Comparison of ENCODE assay signal across 37 cellular contexts in genomic region chr14:92916201-92916600, GRCh38. TPM values are rescaled to one million over a fixed set of nuclear protein-coding genes. Genes with fewer than 3 reads are reported as not detected.
"Had no signal": no experiment of that assay in that cellular context is flagged by ENCODE, and none has a peak within 500 bp of the region (broad histone marks: within the 10 kb centered on the region; RNA-seq: fewer than 3 reads in every experiment).

No MANE protein-coding gene starts in this region.

- DNase-seq: activated B cell treated with CpG ODN at 0.5 μM for 24 hours; activated CD4-positive, alpha-beta memory T cell treated with anti-CD3 and anti-CD28 coated beads for 36 hours; activated CD4-positive, alpha-beta T cell treated with anti-CD3 and anti-CD28 coated beads for 4 hours; activated CD4-positive, alpha-beta T cell treated with anti-CD3 and anti-CD28 coated beads, Interleukin-2, amount 10 ng/mL, durations not matched to agents 24 days and 14 days; activated CD4-positive, alpha-beta T cell treated with anti-CD3 and anti-CD28 coated beads, Interleukin-2, amount 50 U/mL, for 1 hour; activated CD4-positive, alpha-beta T cell treated with anti-CD3 and anti-CD28 coated beads, Interleukin-2, amount 50 U/mL, for 4 hours; activated CD4-positive, CD25-positive, alpha-beta regulatory T cell treated with anti-CD3 and anti-CD28 coated beads, Interleukin-2, amount 50 U/mL, for 72 hours; activated CD8-positive, alpha-beta memory T cell treated with anti-CD3 and anti-CD28 coated beads, Interleukin-2, amount 50 U/mL, for 4 hours; activated CD8-positive, alpha-beta T cell treated with anti-CD3 and anti-CD28 coated beads for 36 hours; activated effector memory CD4-positive, alpha-beta T cell treated with anti-CD3 and anti-CD28 coated beads, Interleukin-2, amount 50 U/mL, for 16 hours; activated gamma-delta T cell treated with Interleukin-2 at 50 U/mL for 16 hours; activated naive CD4-positive, alpha-beta T cell; activated naive CD4-positive, alpha-beta T cell treated with anti-CD3 and anti-CD28 coated beads for 36 hours; activated naive CD4-positive, alpha-beta T cell treated with anti-CD3 and anti-CD28 coated beads, Interleukin-2, amount 50 U/mL, for 16 hours; activated naive CD8-positive, alpha-beta T cell treated with anti-CD3 and anti-CD28 coated beads for 36 hours; activated T-cell treated with anti-CD3 and anti-CD28 coated beads for 4 hours; activated T-cell treated with anti-CD3 and anti-CD28 coated beads, Interleukin-2, amount 50 U/mL, for 1 hour; activated T-cell treated with anti-CD3 and anti-CD28 coated beads, Interleukin-2, amount 50 U/mL, for 4 hours; activated T-cell treated with anti-CD3 and anti-CD28 coated beads, Interleukin-2, amount 50 U/mL, for 72 hours; adrenal gland; amniotic stem cell; aorta; body of pancreas; brain microvascular endothelial cell; central memory CD4-positive, alpha-beta T cell; T-helper 17 cell; T1000 had no signal

- H3K4me3 ChIP-seq: adrenal gland, body of pancreas, breast epithelium had no signal

- H3K27ac ChIP-seq: body of pancreas, brain microvascular endothelial cell, breast epithelium, VCaP had no signal

- H3K27me3 ChIP-seq: adrenal gland, body of pancreas had no signal

- H3K4me1 ChIP-seq: adrenal gland, body of pancreas, breast epithelium had no signal

- H3K36me3 ChIP-seq: adrenal gland, brain microvascular endothelial cell, breast epithelium had no signal

- H3K9me3 ChIP-seq: adrenal gland, body of pancreas, breast epithelium had no signal

RNA-seq across cellular contexts. Expression of gene CHGA, which starts 6.7 kb away (rescaled TPM):
- total RNA-seq: activated B cell treated with CpG ODN at 0.5 μM for 24 hours; activated CD4-positive, alpha-beta memory T cell treated with anti-CD3 and anti-CD28 coated beads for 36 hours; activated CD4-positive, alpha-beta T cell treated with anti-CD3 and anti-CD28 coated beads, Interleukin-2, amount 10 ng/mL, durations not matched to agents 24 days and 14 days; activated CD8-positive, alpha-beta memory T cell treated with anti-CD3 and anti-CD28 coated beads for 36 hours; activated CD8-positive, alpha-beta T cell treated with anti-CD3 and anti-CD28 coated beads for 36 hours; activated naive CD4-positive, alpha-beta T cell treated with anti-CD3 and anti-CD28 coated beads for 36 hours; activated naive CD4-positive, alpha-beta T cell treated with anti-CD3 and anti-CD28 coated beads, Interleukin-2, amount 50 U/mL, for 72 hours; activated naive CD8-positive, alpha-beta T cell treated with anti-CD3 and anti-CD28 coated beads for 36 hours; activated T-cell treated with anti-CD3 and anti-CD28 coated beads, Interleukin-2, amount 50 U/mL, for 72 hours; activated T-helper 1 cell treated with anti-CD3 and anti-CD28 coated beads, Interleukin-12 subunit alpha, Interleukin-12 subunit beta, Interleukin-2, Interleukin-4 antibody, amounts not matched to agents 30 ng/mL and 10 ng/mL and 1 ng/mL, durations not matched to agents 14 hours and 24 hours and 36 hours; activated T-helper 17 cell treated with anti-CD3 and anti-CD28 coated beads, Interleukin-2, amount 50 U/mL, for 72 hours; aorta; astrocyte; cardiac septum; T-helper 1 cell treated with Interleukin-12 subunit alpha and Interleukin-12 subunit beta and Interleukin-4 antibody, amounts not matched to agents 30 ng/mL and 1 ng/mL, for 36 hours; T-helper 17 cell; T-helper 2 cell treated with Interferon-gamma antibody and Interleukin-4, amounts not matched to agents 100 ng/mL and 5 ng/mL, for 36 hours had no signal
